8 cellular contexts compared by ENCODE assay signal in the genomic region with DNA sequence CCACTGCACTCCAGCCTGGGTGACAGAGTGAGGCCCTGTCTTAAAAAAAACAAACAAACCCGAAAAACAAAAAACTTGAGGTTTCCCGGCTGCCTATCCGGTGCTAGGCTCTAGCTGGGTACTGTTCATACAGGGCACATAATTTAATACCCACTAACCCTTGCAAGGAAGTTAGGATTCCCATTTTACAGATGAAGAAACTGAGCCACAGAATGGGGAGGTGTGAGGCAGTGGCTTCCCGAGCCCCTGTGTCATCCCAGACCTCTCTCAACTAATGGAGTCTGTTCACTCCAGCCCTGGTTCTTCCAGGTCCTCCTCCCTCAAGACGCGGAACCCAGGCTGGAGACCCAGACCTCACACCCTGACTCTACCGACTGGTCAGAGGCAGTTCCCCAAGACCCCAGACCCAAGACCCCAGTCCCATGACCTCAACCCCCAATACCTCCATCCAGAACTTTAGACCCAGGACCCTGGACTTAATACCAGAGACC. TPM values are rescaled to one million over a fixed set of nuclear protein-coding genes. Genes with fewer than 3 reads are reported as not detected.
DNase-seq lines count a peak whose midpoint lies in the region; ATAC-seq and TF ChIP-seq lines count a peak whose summit lies in the region.

No MANE protein-coding gene starts in this region.

- H3K9me3 ChIP-seq in lung (ENCODE audit: control insufficient read depth in 2 of 2, insufficient read depth in 1 of 2, low read length in 1 of 2) (no peaks in the 10 kb centered on the region), upper lobe of left lung (no peaks in the 10 kb centered on the region)

- H3K36me3 ChIP-seq in lung (ENCODE audit: control insufficient read depth in 2 of 2, insufficient read depth in 2 of 2, low read length in 2 of 2) (peaks cover 0 to 14% of the 10 kb centered on the region in 2 donors), upper lobe of left lung (peaks cover 0 to 40% (median 24%) of the 10 kb centered on the region in 4 donors)

- H3K4me3 ChIP-seq in lung (peak overlapping the region; percentile 90), upper lobe of left lung (peak overlapping the region; percentile 80 to 97 (median 84))

- TF ChIP-seq CTCF in lung (IDR thresholded peaks at IDR 0.05; ENCODE audit: control extremely low read depth, extremely low read depth) (no peak), upper lobe of left lung (IDR thresholded peaks at IDR 0.05) (no peak), GM20000 (IDR thresholded peaks at IDR 0.05; ENCODE audit: extremely low read depth, missing control alignments) (no peak)

- WGBS in lung, 2 donors = 26 to 40% methylated on average over 7 of the region's 7 CpGs
- 20 to 28% methylated on average over 7 of the region's 7 CpGs for WGBS in upper lobe of left lung, 2 donors

- DNase-seq in stimulated activated naive CD4-positive, alpha-beta T cell (lab: John Stamatoyannopoulos, UW) = peak in 4 of 6 experiments; percentile 14 to 46 (median 39)
- no peak for DNase-seq in stimulated activated naive CD4-positive, alpha-beta T cell treated with Interleukin-2 at 50 U/mL for 16 hours (lab: John Stamatoyannopoulos, UW)
- peak; percentile 34 for DNase-seq in astrocyte of the hippocampus (ENCODE audit: low read depth, low spot score)
- no peak for DNase-seq in lung (ENCODE audit: low spot score)
- DNase-seq in upper lobe of left lung = no peak
- no peak for DNase-seq in A172 (ENCODE audit: low spot score)
- no peak for DNase-seq in KBM-7
- no peak for DNase-seq in GM20000 (ENCODE audit: low spot score)

- TF ChIP-seq POLR2A in upper lobe of left lung (IDR thresholded peaks at IDR 0.05) = no peak

- no peak for TF ChIP-seq EP300 in upper lobe of left lung (IDR thresholded peaks at IDR 0.05)

- ATAC-seq in lung (ENCODE audit: insufficient read depth, low FRiP score) (no peak), upper lobe of left lung (ENCODE audit: low FRiP score in 2 of 2) (no peak)

- no peaks in the 10 kb centered on the region for H3K27me3 ChIP-seq in lung (ENCODE audit: control insufficient read depth, insufficient read depth)
- H3K27me3 ChIP-seq in upper lobe of left lung = no peaks in the 10 kb centered on the region

- peaks cover 4 to 10% of the 10 kb centered on the region in 2 donors for H3K4me1 ChIP-seq in lung (ENCODE audit: control insufficient read depth in 2 of 2, insufficient read depth in 2 of 2, low read length in 2 of 2)
- peaks cover 34 to 43% (median 38%) of the 10 kb centered on the region in 4 donors for H3K4me1 ChIP-seq in upper lobe of left lung

- in situ Hi-C loops in KBM-7 (cut with MboI; ENCODE audit: low pct_unique_long_range_greater_than_20kb, low sequenced_read_pairs) = no loop called here

- peak overlapping the region; percentile 80 to 84 for H3K27ac ChIP-seq in lung (ENCODE audit: low read depth in 1 of 2, low read length in 1 of 2)
- H3K27ac ChIP-seq in upper lobe of left lung = peak overlapping the region; percentile 83 to 99 (median 94)

RNA-seq across cellular contexts. Expression of a gene that starts 0.6 kb away (rescaled TPM):
- 10 to 100 TPM; 18.4 to 38.0 TPM for total RNA-seq in lung
- 10 to 100 TPM; 16.5 to 26.8 TPM for polyA plus RNA-seq in lung
- total RNA-seq in upper lobe of left lung = 10 to 100 TPM; 13.4 to 92.2 (median 21.6) TPM
- total RNA-seq in A172 (2014; rRNA removed; shearing (Covaris generic)) = 22.2 and 28.7 TPM in 2 replicates

RNA-seq across cellular contexts. Expression of a gene that starts 1.6 kb away (rescaled TPM):
- 10 to 100 TPM; 28.9 to 64.1 TPM for total RNA-seq in lung
- polyA plus RNA-seq in lung = 100 to 1,000 TPM in 1 of 2 donors, 10 to 100 TPM in 1; 63.5 to 137 TPM
- 10 to 100 TPM; 16.8 to 83.9 (median 65.5) TPM for total RNA-seq in upper lobe of left lung
- total RNA-seq in A172 (2014; rRNA removed; shearing (Covaris generic)) = 74.4 and 95.3 TPM in 2 replicates

RNA-seq across cellular contexts. Expression of a gene that starts 11.1 kb away (rescaled TPM):
- total RNA-seq in lung (not detected), upper lobe of left lung (not detected)
- polyA plus RNA-seq in lung = under 1 TPM in 1 of 2 donors, not detected in 1; 0.01 TPM
- total RNA-seq in A172 (2014; rRNA removed; shearing (Covaris generic)) = not detected in 2 replicates

RNA-seq across cellular contexts. Expression of a gene that starts 25.3 kb away (rescaled TPM):
- total RNA-seq in lung (1 to 10 TPM; 3.8 to 6.0 TPM), upper lobe of left lung (10 to 100 TPM in 5 of 6 donors, 1 to 10 TPM in 1; 9.6 to 20.1 (median 13.1) TPM)
- polyA plus RNA-seq in lung = 10 to 100 TPM in 1 of 2 donors, 1 to 10 TPM in 1; 6.7 to 20.0 TPM
- 0.05 and 0.78 TPM in 2 replicates for total RNA-seq in A172 (2014; rRNA removed; shearing (Covaris generic))

RNA-seq across cellular contexts. Expression of a gene that starts 52.7 kb away (rescaled TPM):
- total RNA-seq in lung (10 to 100 TPM; 42.8 to 56.4 TPM), upper lobe of left lung (10 to 100 TPM; 27.2 to 94.3 (median 55.5) TPM)
- 10 to 100 TPM; 18.4 to 57.8 TPM for polyA plus RNA-seq in lung
- total RNA-seq in A172 (2014; rRNA removed; shearing (Covaris generic)) = 0.93 and 0.98 TPM in 2 replicates

Comparison
In these comparisons a context has a peak if more than half of its experiments do, and no peak if none do; other contexts are left out.
1. DNase-seq: peak in stimulated activated naive CD4-positive, alpha-beta T cell (4 of 6) and astrocyte of the hippocampus (single experiment); none in stimulated activated naive CD4-positive, alpha-beta T cell treated with Interleukin-2 at 50 U/mL for 16 hours (single experiment), lung (single experiment), upper lobe of left lung (0 of 2), A172 (single experiment), KBM-7 (single experiment) and GM20000 (single experiment).